27 cellular contexts compared by ENCODE assay signal in the genomic region with DNA sequence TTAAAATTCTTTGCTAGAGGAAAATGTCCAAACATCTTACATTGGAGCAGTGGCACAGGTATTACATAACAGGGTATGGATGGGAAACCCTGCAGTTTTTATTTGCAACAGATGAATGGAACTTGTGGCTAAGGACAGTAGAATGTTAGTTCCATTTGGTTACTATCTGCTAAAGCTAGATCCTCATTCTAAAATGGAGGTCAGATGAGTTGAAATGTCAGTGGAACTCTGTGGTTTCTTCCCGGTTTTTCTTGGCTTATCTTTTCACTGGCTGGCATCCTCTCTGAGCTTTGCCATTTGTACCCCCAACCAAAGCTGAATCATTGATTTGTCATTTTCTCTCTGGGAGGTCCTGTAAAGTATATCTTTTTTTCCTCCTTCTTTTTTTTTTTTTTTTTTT.
"Had no signal": no experiment of that assay in that cellular context is flagged by ENCODE, and none has a peak within 500 bp of the region (broad histone marks: within the 10 kb centered on the region; RNA-seq: fewer than 3 reads in every experiment).

No MANE protein-coding gene starts in this region.

- H3K4me3 ChIP-seq: body of pancreas, cardiac muscle cell, hepatocyte, left lung, lung, thyroid gland, upper lobe of right lung had no signal

- FAIRE-seq: colon had no signal

- H3K9me3 Mint-ChIP-seq: activated CD4-positive, alpha-beta memory T cell treated with anti-CD3 and anti-CD28 coated beads for 36 hours; activated naive CD4-positive, alpha-beta T cell treated with anti-CD3 and anti-CD28 coated beads, Interleukin-2, amount 10 ng/mL, durations not matched to agents 7 days and 5 days; activated T-cell treated with anti-CD3 and anti-CD28 coated beads, Interleukin-2, amount 50 U/mL, for 72 hours; immature natural killer cell; naive B cell; neural crest cell; stimulated activated naive CD8-positive, alpha-beta T cell treated with anti-CD3 and anti-CD28 coated beads, Interleukin-15, Interleukin-2, amounts not matched to agents 100 ng/mL and 50 ng/mL, for 24 hours; T-helper 1 cell treated with Interleukin-12 subunit alpha and Interleukin-12 subunit beta and Interleukin-4 antibody, amounts not matched to agents 30 μg/mL and 1 μg/mL, for 36 hours had no signal

- H3K27ac ChIP-seq: body of pancreas, cardiac muscle cell, hepatocyte, left lung, thyroid gland, upper lobe of right lung had no signal

- H3K27me3 ChIP-seq: body of pancreas, cardiac muscle cell, hepatocyte, left lung, thyroid gland, upper lobe of right lung had no signal

- H3K27ac Mint-ChIP-seq: activated CD4-positive, alpha-beta memory T cell treated with anti-CD3 and anti-CD28 coated beads for 36 hours; activated naive CD4-positive, alpha-beta T cell treated with anti-CD3 and anti-CD28 coated beads, Interleukin-2, amount 10 ng/mL, durations not matched to agents 7 days and 5 days; activated T-cell treated with anti-CD3 and anti-CD28 coated beads, Interleukin-2, amount 50 U/mL, for 72 hours; immature natural killer cell; naive B cell; stimulated activated naive CD8-positive, alpha-beta T cell treated with anti-CD3 and anti-CD28 coated beads, Interleukin-15, Interleukin-2, amounts not matched to agents 100 ng/mL and 50 ng/mL, for 24 hours; T-helper 1 cell treated with Interleukin-12 subunit alpha and Interleukin-12 subunit beta and Interleukin-4 antibody, amounts not matched to agents 30 μg/mL and 1 μg/mL, for 36 hours had no signal

- H3K4me1 ChIP-seq: left lung, thyroid gland, upper lobe of right lung had no signal

- ATAC-seq: activated T-cell treated with anti-CD3 and anti-CD28 coated beads, Interleukin-2, amount 50 U/mL, for 72 hours; body of pancreas; left lung; upper lobe of right lung had no signal

- H3K4me2 ChIP-seq: hepatocyte had no signal

- H3K36me3 ChIP-seq: cardiac muscle cell had no signal

- DNase-seq: activated CD4-positive, alpha-beta memory T cell treated with anti-CD3 and anti-CD28 coated beads for 36 hours; activated CD4-positive, alpha-beta T cell treated with anti-CD3 and anti-CD28 coated beads for 48 hours; activated CD4-positive, CD25-positive, alpha-beta regulatory T cell; activated effector memory CD4-positive, alpha-beta T cell treated with Interleukin-2 at 50 U/mL for 16 hours; activated naive CD4-positive, alpha-beta T cell treated with anti-CD3 and anti-CD28 coated beads, Interleukin-2, amount 10 ng/mL, durations not matched to agents 7 days and 5 days; activated T-cell treated with anti-CD3 and anti-CD28 coated beads, Interleukin-2, amount 50 U/mL, for 72 hours; amygdala; body of pancreas; effector memory CD4-positive, alpha-beta T cell; foreskin melanocyte; glutamatergic neuron; immature natural killer cell; kidney glomerular epithelial cell; left lung; naive B cell; occipital lobe; substantia nigra; T1000; thyroid gland; upper lobe of right lung had no signal

- H3K9me3 ChIP-seq: body of pancreas, left lung, thyroid gland, upper lobe of right lung had no signal

- H3K79me2 ChIP-seq: hepatocyte had no signal

- H2AFZ ChIP-seq: hepatocyte had no signal

- H3K27me3 Mint-ChIP-seq: activated CD4-positive, alpha-beta memory T cell treated with anti-CD3 and anti-CD28 coated beads for 36 hours; activated naive CD4-positive, alpha-beta T cell treated with anti-CD3 and anti-CD28 coated beads, Interleukin-2, amount 10 ng/mL, durations not matched to agents 7 days and 5 days; naive B cell; stimulated activated naive CD8-positive, alpha-beta T cell treated with anti-CD3 and anti-CD28 coated beads, Interleukin-15, Interleukin-2, amounts not matched to agents 100 ng/mL and 50 ng/mL, for 24 hours had no signal

- H3K4me3 Mint-ChIP-seq: activated CD4-positive, alpha-beta memory T cell treated with anti-CD3 and anti-CD28 coated beads for 36 hours; activated naive CD4-positive, alpha-beta T cell treated with anti-CD3 and anti-CD28 coated beads, Interleukin-2, amount 10 ng/mL, durations not matched to agents 7 days and 5 days; activated T-cell treated with anti-CD3 and anti-CD28 coated beads, Interleukin-2, amount 50 U/mL, for 72 hours; immature natural killer cell; naive B cell; neural crest cell; stimulated activated naive CD8-positive, alpha-beta T cell treated with anti-CD3 and anti-CD28 coated beads, Interleukin-15, Interleukin-2, amounts not matched to agents 100 ng/mL and 50 ng/mL, for 24 hours; T-helper 1 cell treated with Interleukin-12 subunit alpha and Interleukin-12 subunit beta and Interleukin-4 antibody, amounts not matched to agents 30 μg/mL and 1 μg/mL, for 36 hours had no signal

- H3K4me1 Mint-ChIP-seq: activated naive CD4-positive, alpha-beta T cell treated with anti-CD3 and anti-CD28 coated beads, Interleukin-2, amount 10 ng/mL, durations not matched to agents 7 days and 5 days; immature natural killer cell; naive B cell; neural crest cell had no signal
